ENCODE assay signal across 8 cellular contexts in the genomic region with DNA sequence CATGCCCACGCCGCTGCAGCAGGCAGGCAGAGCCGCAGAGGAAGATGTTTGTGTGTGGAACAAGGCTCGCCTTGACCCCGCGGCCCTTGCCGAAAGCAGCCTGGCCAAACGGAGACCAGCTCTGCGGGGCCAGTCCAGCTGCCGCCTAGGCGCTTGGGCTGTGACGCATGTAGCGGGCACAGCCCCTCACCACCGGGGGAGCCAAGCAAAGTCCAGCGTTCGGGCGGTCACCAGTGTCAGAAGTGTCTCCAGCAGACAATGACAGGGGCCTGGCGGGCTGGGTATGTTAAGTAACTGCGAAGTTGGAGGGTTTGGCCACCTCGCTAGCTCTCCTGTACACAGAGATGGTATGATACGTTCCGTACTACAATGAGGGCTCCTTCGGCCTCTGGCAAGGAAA. TPM values are rescaled to one million over a fixed set of nuclear protein-coding genes. Genes with fewer than 3 reads are reported as not detected.
A peak's percentile ranks its signal among the peaks of the same experiment; 100 is the strongest.
DNase-seq lines count a peak whose midpoint lies in the region; ATAC-seq, FAIRE-seq and TF ChIP-seq lines count a peak whose summit lies in the region.

No MANE protein-coding gene starts in this region.

- H3K27me3 ChIP-seq in RWPE2 (ENCODE audit: insufficient read depth, poor library complexity, severe bottlenecking) = no peaks in the 10 kb centered on the region
- H3K27me3 ChIP-seq in pancreas = no peaks in the 10 kb centered on the region

- H3K4me3 Mint-ChIP-seq in Calu3 (ENCODE audit: low read depth, unreplicated experiment) = peak overlapping the region; percentile 80

- CTCF ChIA-PET in Calu3 (lab: Charles Lee) = no interaction called here

- H3K4me1 ChIP-seq in RWPE2 (ENCODE audit: insufficient read depth, poor library complexity, severe bottlenecking) (no peaks in the 10 kb centered on the region), pancreas (peaks cover 0 to 9% (median 2%) of the 10 kb centered on the region in 3 donors)

- H3K9me3 Mint-ChIP-seq in Calu3 (ENCODE audit: low read depth, unreplicated experiment) = no peaks in the 10 kb centered on the region

- no peak overlapping the region for H3K27ac Mint-ChIP-seq in Calu3 (ENCODE audit: unreplicated experiment)

- H3K4me3 ChIP-seq in RWPE2 (ENCODE audit: severe bottlenecking) (peak overlapping the region; percentile 77), fibroblast of the aortic adventitia (ENCODE audit: low read depth, low read length) (peak overlapping the region; percentile 74), pancreas (peak overlapping the region in 3 of 4 donors; percentile 45 to 60 (median 55))

- no peak for DNase-seq in Calu3
- no peak for DNase-seq in RWPE2 (ENCODE audit: low spot score)
- DNase-seq in fibroblast of the aortic adventitia (ENCODE audit: low read depth) = no peak
- peak; percentile 21 to 80 (median 44) for DNase-seq in pancreas
- DNase-seq in HUDEP-2 (lab: John Stamatoyannopoulos, UW; ENCODE audit: unreplicated experiment in 76 of 76) = no peak
- DNase-seq in inferior parietal cortex (ENCODE audit: extremely low spot score) = no peak
- no peak for DNase-seq in NCI-H524 treated with DMSO at 0.1 percent for 48 hours (lab: John Stamatoyannopoulos, UW)

- H3K9me3 ChIP-seq in RWPE2 (ENCODE audit: severe bottlenecking) (no peaks in the 10 kb centered on the region), pancreas (no peaks in the 10 kb centered on the region)

- intact Hi-C loops in Calu3 (cut with micrococcal nuclease; ENCODE audit: unreplicated experiment) = no loop called here
- intact Hi-C loops in pancreas (cut with DNase I) = no loop called here

- FAIRE-seq in pancreas (lab: Jason Lieb, UNC) = no peak

- H3K27ac ChIP-seq in RWPE2 (ENCODE audit: poor library complexity, severe bottlenecking) = no peak overlapping the region
- H3K27ac ChIP-seq in pancreas = peak overlapping the region; percentile 81 to 94 (median 89)

- no peaks in the 10 kb centered on the region for H3K27me3 Mint-ChIP-seq in Calu3 (ENCODE audit: unreplicated experiment)

- peaks cover 14% of the 10 kb centered on the region for H3K4me1 Mint-ChIP-seq in Calu3 (ENCODE audit: low read depth, unreplicated experiment)

- no peak for TF ChIP-seq CTCF in Calu3 (IDR thresholded peaks at IDR 0.05; ENCODE audit: unreplicated experiment)
- TF ChIP-seq CTCF in RWPE2 (IDR thresholded peaks at IDR 0.05; ENCODE audit: poor library complexity, severe bottlenecking) = no peak
- TF ChIP-seq CTCF in fibroblast of the aortic adventitia (IDR thresholded peaks at IDR 0.05; ENCODE audit: insufficient read depth, low read length) = no peak
- TF ChIP-seq CTCF in pancreas (IDR thresholded peaks at IDR 0.05) = no peak

- BruUV-seq in Calu3 (replicated peaks; lab: Mats Ljungman, UMichigan) = no TSS peak

- peaks cover 21% of the 10 kb centered on the region for H3K36me3 Mint-ChIP-seq in Calu3 (ENCODE audit: insufficient read depth, unreplicated experiment)

- 6 to 35% methylated on average over 23 of the region's 23 CpGs for WGBS in pancreas, 2 donors

- H3K36me3 ChIP-seq in RWPE2 (ENCODE audit: low read depth) = no peaks in the 10 kb centered on the region
- H3K36me3 ChIP-seq in pancreas = no peaks in the 10 kb centered on the region

- no peak for ATAC-seq in RWPE2 (ENCODE audit: low read depth)
- peak; percentile 1 to 7 (median 4) for ATAC-seq in pancreas
- ATAC-seq in GM21515 (IDR thresholded peaks at IDR 0.05; ENCODE audit: unreplicated experiment) = no peak

RNA-seq across cellular contexts. Expression of gene AMER1, which starts 1.3 kb away (rescaled TPM):
- 6.7 and 7.5 TPM in 2 replicates for total RNA-seq in Calu3 (2022)
- total RNA-seq in fibroblast of the aortic adventitia (ENCODE audit: low replicate concordance) = 2.0 and 3.6 TPM in 2 replicates
- total RNA-seq in pancreas = 1 to 10 TPM; 2.5 to 5.1 (median 3.4) TPM
- 1 to 10 TPM in 1 of 2 donors, under 1 TPM in 1; 0.92 to 2.2 TPM for polyA plus RNA-seq in pancreas

RNA-seq across cellular contexts. Expression of gene ASB12, which starts 26.2 kb away (rescaled TPM):
- total RNA-seq in Calu3 (2022) (not detected in 2 replicates), fibroblast of the aortic adventitia (ENCODE audit: low replicate concordance) (not detected in 2 replicates), pancreas (under 1 TPM in 3 of 6 donors, not detected in 3; 0.12 to 0.21 (median 0.14) TPM)
- polyA plus RNA-seq in pancreas = under 1 TPM; 0.15 to 0.19 TPM

Comparison
In these comparisons a context has a peak if more than half of its experiments do, and no peak if none do; other contexts are left out.
1. DNase-seq: peak in pancreas (6 of 6); none in Calu3 (single experiment), RWPE2 (single experiment), fibroblast of the aortic adventitia (single experiment), HUDEP-2 (0 of 76), inferior parietal cortex (single experiment) and NCI-H524 treated with DMSO at 0.1 percent for 48 hours (single experiment).
2. ATAC-seq: peak in pancreas (4 of 4); none in RWPE2 (single experiment) and GM21515 (single experiment).
3. Peak in every context shown above with its lines, with median percentiles within 50 percentile points of each other: H3K4me3 ChIP-seq.